Comparison of ENCODE assay signal across 17 cellular contexts in the genomic region with DNA sequence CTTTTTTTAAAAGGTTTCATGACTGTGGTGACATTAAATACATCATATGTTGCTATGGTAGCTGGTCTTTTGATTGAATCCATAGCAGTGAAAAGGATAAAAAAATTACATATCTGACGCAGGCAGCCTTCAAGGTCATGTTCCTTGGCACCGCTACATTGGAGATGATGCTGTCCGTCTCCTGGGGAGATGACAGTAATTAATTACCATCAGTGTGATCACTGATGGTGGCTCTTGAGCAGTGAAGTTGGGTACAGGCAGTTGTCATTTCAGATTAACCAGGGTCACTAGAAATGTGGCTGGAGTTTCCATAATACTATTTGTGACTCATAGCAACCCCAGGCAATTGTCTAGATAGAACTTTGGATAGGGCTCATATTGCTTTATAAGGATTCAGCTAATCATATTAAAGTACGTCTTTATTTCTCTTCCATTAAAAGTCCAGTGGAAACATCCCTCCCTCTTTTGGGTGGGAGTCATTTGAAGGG.
DNase-seq lines count a peak whose midpoint lies in the region; ATAC-seq and TF ChIP-seq lines count a peak whose summit lies in the region.
"Had no signal": no experiment of that assay in that cellular context is flagged by ENCODE, and none has a peak within 500 bp of the region (broad histone marks: within the 10 kb centered on the region; RNA-seq: fewer than 3 reads in every experiment).

No MANE protein-coding gene starts in this region.

- no peak overlapping the region for H2BK120ac ChIP-seq in neuronal stem cell (ENCODE audit: low read depth, low read length)

- CTCF ChIA-PET in HCT116 (lab: Charles Lee), result interaction anchor here (0.8 to 1.2 kb wide), 2 partner anchors 14 to 189 kb away, joined by 3 read pairs; no protein-coding TSS in a partner anchor

- RAD21 ChIA-PET in HCT116 (lab: Charles Lee; ENCODE audit: low non-redundant PET in 1 of 2, low total read pairs in 2 of 2, uncharacterized antibody in 2 of 2, unreplicated experiment in 2 of 2), result no interaction called here

- no peak overlapping the region for H2BK12ac ChIP-seq in neuronal stem cell (ENCODE audit: low read length)

- H3K9ac ChIP-seq in HCT116 (ENCODE audit: low read length) (peak overlapping the region; percentile 19), adipocyte (ENCODE audit: low read length) (no peak overlapping the region), neuronal stem cell (ENCODE audit: low read depth, low read length, poor library complexity) (no peak overlapping the region)
- H3K9ac ChIP-seq: BLaER1 treated with 17β-estradiol and CSF1 and Interleukin-3, amounts not matched to agents 10 nM and 100 nM had no signal

- no peak overlapping the region for H2BK15ac ChIP-seq in neuronal stem cell (ENCODE audit: low read length)

- no peak overlapping the region for H3K4ac ChIP-seq in neuronal stem cell (ENCODE audit: low read length)

- no peaks in the 10 kb centered on the region for H3K36me3 Mint-ChIP-seq in activated naive CD4-positive, alpha-beta T cell treated with anti-CD3 and anti-CD28 coated beads, Interleukin-2, amount 50 U/mL, for 72 hours
- H3K36me3 Mint-ChIP-seq: activated naive CD4-positive, alpha-beta T cell treated with anti-CD3 and anti-CD28 coated beads, Interleukin-2, amount 10 ng/mL, durations not matched to agents 7 days and 5 days; IgD-negative memory B cell had no signal

- H3K27ac ChIP-seq in HCT116 (ENCODE audit: low read depth, low read length), result peak overlapping the region; percentile 71
- H3K27ac ChIP-seq in cardiac muscle cell, result peak overlapping the region; percentile 74
- no peak overlapping the region for H3K27ac ChIP-seq in neuronal stem cell (replicated peaks; ENCODE audit: low read length)
- H3K27ac ChIP-seq: BLaER1 treated with 17β-estradiol and CSF1 and Interleukin-3, amounts not matched to agents 10 nM and 100 nM; SJSA1 had no signal

- no peaks in the 10 kb centered on the region for H3K36me3 ChIP-seq in HCT116 (ENCODE audit: control insufficient read depth in 1 of 2, insufficient read depth in 2 of 2, low read length in 2 of 2)
- no peaks in the 10 kb centered on the region for H3K36me3 ChIP-seq in adipocyte (ENCODE audit: control insufficient read depth, insufficient read depth, low read length, severe bottlenecking)
- H3K36me3 ChIP-seq in cardiac muscle cell, result no peaks in the 10 kb centered on the region
- H3K36me3 ChIP-seq in neuronal stem cell (replicated peaks in 1 of 2; ENCODE audit: control insufficient read depth in 2 of 2, insufficient read depth in 2 of 2, low read length in 2 of 2), result no peaks in the 10 kb centered on the region
- H3K36me3 ChIP-seq: BLaER1 treated with 17β-estradiol and CSF1 and Interleukin-3, amounts not matched to agents 10 nM and 100 nM; sigmoid colon; SJSA1 had no signal

- H3K23ac ChIP-seq in neuronal stem cell (ENCODE audit: low read depth, low read length, poor library complexity), result no peak overlapping the region

- TF ChIP-seq POLR2A in HCT116 (IDR thresholded peaks at IDR 0.05; ENCODE audit: borderline replicate concordance, extremely low read depth, insufficient read depth, insufficient read length), result no peak

- no peak for TF ChIP-seq RAD21 in HCT116 (IDR thresholded peaks at IDR 0.05; ENCODE audit: low read depth)

- H3K27me3 ChIP-seq in HCT116 (ENCODE audit: insufficient read depth, low read length) (no peaks in the 10 kb centered on the region), adipocyte (replicated peaks; ENCODE audit: control insufficient read depth, insufficient read depth, low read length) (no peaks in the 10 kb centered on the region), cardiac muscle cell (no peaks in the 10 kb centered on the region), neuronal stem cell (ENCODE audit: control insufficient read depth in 3 of 3, insufficient read depth in 3 of 3, low read depth in 1 of 3, low read length in 3 of 3) (no peaks in the 10 kb centered on the region)
- H3K27me3 ChIP-seq: BLaER1 treated with 17β-estradiol and CSF1 and Interleukin-3, amounts not matched to agents 10 nM and 100 nM; sigmoid colon; SJSA1 had no signal

- no peak overlapping the region for H3K14ac ChIP-seq in neuronal stem cell (ENCODE audit: low read length)

- H3K4me2 ChIP-seq in HCT116 (ENCODE audit: low read length) (peak overlapping the region; percentile 58), neuronal stem cell (ENCODE audit: insufficient read depth, low read length, poor library complexity, severe bottlenecking) (no peak overlapping the region)
- H3K4me2 ChIP-seq: BLaER1 treated with 17β-estradiol and CSF1 and Interleukin-3, amounts not matched to agents 10 nM and 100 nM had no signal

- TSS peak; percentile 99 for BruUV-seq in HCT116 (replicated peaks; lab: Mats Ljungman, UMichigan)

- peak; percentile 57 for ATAC-seq in HCT116
- ATAC-seq in omental fat pad (ENCODE audit: low FRiP score), result peak; percentile 20
- no peak for ATAC-seq in activated naive CD4-positive, alpha-beta T cell treated with anti-CD3 and anti-CD28 coated beads, Interleukin-2, amount 50 U/mL, for 72 hours

- H4K20me1 ChIP-seq in HCT116 (ENCODE audit: insufficient read depth), result no peaks in the 10 kb centered on the region
- H4K20me1 ChIP-seq: BLaER1 treated with 17β-estradiol and CSF1 and Interleukin-3, amounts not matched to agents 10 nM and 100 nM had no signal

- H2AFZ ChIP-seq in HCT116 (ENCODE audit: low read depth, low read length, poor library complexity, severe bottlenecking) (no peak overlapping the region), neuronal stem cell (ENCODE audit: low read length) (no peak overlapping the region)

- H3K27ac Mint-ChIP-seq in activated naive CD4-positive, alpha-beta T cell treated with anti-CD3 and anti-CD28 coated beads, Interleukin-2, amount 50 U/mL, for 72 hours, result no peak overlapping the region
- H3K27ac Mint-ChIP-seq: activated naive CD4-positive, alpha-beta T cell treated with anti-CD3 and anti-CD28 coated beads, Interleukin-2, amount 10 ng/mL, durations not matched to agents 7 days and 5 days; dendritic cell treated with granulocyte-macrophage colony-stimulating factor and Interleukin-4, amounts not matched to agents 40 ng/mL and 50 ng/mL, for 4 days; IgD-negative memory B cell; stimulated activated naive CD8-positive, alpha-beta T cell treated with anti-CD3 and anti-CD28 coated beads, Interleukin-15, Interleukin-2, amounts not matched to agents 100 ng/mL and 50 ng/mL, for 24 hours had no signal

- H3K18ac ChIP-seq in neuronal stem cell (ENCODE audit: low read length), result no peak overlapping the region

- no peak overlapping the region for H4K8ac ChIP-seq in neuronal stem cell (ENCODE audit: low read depth, low read length)

- no peaks in the 10 kb centered on the region for H3K79me1 ChIP-seq in neuronal stem cell (ENCODE audit: low read depth, low read length)

- TF ChIP-seq CTCF in HCT116 (IDR thresholded peaks at IDR 0.05 in 2 of 3, conservative IDR thresholded peaks at IDR 0.05 in 1 of 3; ENCODE audit: borderline replicate concordance in 1 of 3, insufficient read depth in 1 of 3, low read depth in 2 of 3, low read length in 2 of 3), result no peak
- TF ChIP-seq CTCF in cardiac muscle cell (IDR thresholded peaks at IDR 0.05; ENCODE audit: low read depth, low read length), result no peak
- TF ChIP-seq CTCF in omental fat pad (IDR thresholded peaks at IDR 0.05), result no peak

- POLR2A ChIA-PET in HCT116 (lab: Charles Lee), result interaction anchor here (0.8 to 1.3 kb wide), 4 partner anchors 14 to 45 kb away, joined by 3 to 5 read pairs (median 3); no protein-coding TSS in a partner anchor

- WGBS in neuronal stem cell (ENCODE audit: extremely low coverage in 2 of 2, insufficient read length in 2 of 2, insufficient replicate concordance in 1 of 2), 2 donors, result no CpG with 5 or more reads among the region's 4 CpGs

- H3K9me2 ChIP-seq in HCT116 (ENCODE audit: insufficient read depth), result no peaks in the 10 kb centered on the region

- H2AK5ac ChIP-seq in neuronal stem cell (ENCODE audit: low read depth, low read length), result no peak overlapping the region

- no peak overlapping the region for H3K4me3 ChIP-seq in HCT116 (replicated peaks in 1 of 2; ENCODE audit: low read depth in 1 of 2, low read length in 2 of 2)
- no peak overlapping the region for H3K4me3 ChIP-seq in adipocyte (ENCODE audit: low read length)
- no peak overlapping the region for H3K4me3 ChIP-seq in cardiac muscle cell
- no peak overlapping the region for H3K4me3 ChIP-seq in neuronal stem cell (ENCODE audit: low read length in 2 of 2)
- H3K4me3 ChIP-seq: BLaER1 treated with 17β-estradiol and CSF1 and Interleukin-3, amounts not matched to agents 10 nM and 100 nM; sigmoid colon; SJSA1 had no signal

- DNase-seq in HCT116 (ENCODE audit: low read depth, low spot score), result no peak
- peak; percentile 58 for DNase-seq in adipocyte (ENCODE audit: low read depth)
- no peak for DNase-seq in cardiac muscle cell (ENCODE audit: low read depth in 1 of 2, low spot score in 1 of 2)
- DNase-seq in omental fat pad (ENCODE audit: low spot score), result no peak
- no peak for DNase-seq in neuronal stem cell (ENCODE audit: low spot score)
- DNase-seq in NCI-H2107 treated with DMSO at 0.1 percent for 48 hours (lab: John Stamatoyannopoulos, UW; ENCODE audit: unreplicated experiment), result no peak
- DNase-seq in activated naive CD4-positive, alpha-beta T cell treated with anti-CD3 and anti-CD28 coated beads, Interleukin-2, amount 50 U/mL, for 72 hours (ENCODE audit: low spot score in 2 of 2), result no peak
- DNase-seq in activated effector memory CD4-positive, alpha-beta T cell treated with Interleukin-2 at 50 U/mL for 16 hours, result no peak
- DNase-seq: activated naive CD4-positive, alpha-beta T cell treated with anti-CD3 and anti-CD28 coated beads, Interleukin-2, amount 10 ng/mL, durations not matched to agents 7 days and 5 days; NCI-H1436 treated with DMSO at 0.1 percent for 48 hours; NCI-H748 treated with DMSO at 0.1 percent for 48 hours; sigmoid colon had no signal

- no peak overlapping the region for H4K91ac ChIP-seq in neuronal stem cell (ENCODE audit: low read depth, low read length, poor library complexity)

- H3K9me3 ChIP-seq in HCT116 (ENCODE audit: control insufficient read depth in 1 of 2, insufficient read depth in 1 of 2, low read depth in 1 of 2, low read length in 2 of 2) (no peaks in the 10 kb centered on the region), adipocyte (ENCODE audit: control insufficient read depth, low read length) (no peaks in the 10 kb centered on the region), cardiac muscle cell (ENCODE audit: low read depth) (no peaks in the 10 kb centered on the region), neuronal stem cell (replicated peaks in 1 of 2; ENCODE audit: control insufficient read depth in 2 of 2, insufficient read depth in 1 of 2, low read depth in 1 of 2, low read length in 2 of 2) (no peaks in the 10 kb centered on the region)
- H3K9me3 ChIP-seq: BLaER1 treated with 17β-estradiol and CSF1 and Interleukin-3, amounts not matched to agents 10 nM and 100 nM; sigmoid colon; SJSA1 had no signal

- H3K9me3 Mint-ChIP-seq in activated naive CD4-positive, alpha-beta T cell treated with anti-CD3 and anti-CD28 coated beads, Interleukin-2, amount 50 U/mL, for 72 hours, result no peaks in the 10 kb centered on the region
- H3K9me3 Mint-ChIP-seq: activated naive CD4-positive, alpha-beta T cell treated with anti-CD3 and anti-CD28 coated beads, Interleukin-2, amount 10 ng/mL, durations not matched to agents 7 days and 5 days; dendritic cell treated with granulocyte-macrophage colony-stimulating factor and Interleukin-4, amounts not matched to agents 40 ng/mL and 50 ng/mL, for 4 days; stimulated activated naive CD8-positive, alpha-beta T cell treated with anti-CD3 and anti-CD28 coated beads, Interleukin-15, Interleukin-2, amounts not matched to agents 100 ng/mL and 50 ng/mL, for 24 hours had no signal

- H3K4me1 ChIP-seq in HCT116 (ENCODE audit: control insufficient read depth in 1 of 2, insufficient read depth in 2 of 2, low read length in 2 of 2) (peaks cover 27 to 28% of the 10 kb centered on the region in 2 experiments), adipocyte (ENCODE audit: control insufficient read depth, insufficient read depth, low read length) (no peaks in the 10 kb centered on the region), cardiac muscle cell (ENCODE audit: low read depth) (peaks cover 20% of the 10 kb centered on the region), neuronal stem cell (ENCODE audit: control insufficient read depth in 2 of 2, insufficient read depth in 1 of 2, low read depth in 1 of 2, low read length in 2 of 2) (no peaks in the 10 kb centered on the region)
- H3K4me1 ChIP-seq: BLaER1 treated with 17β-estradiol and CSF1 and Interleukin-3, amounts not matched to agents 10 nM and 100 nM; sigmoid colon had no signal

- intact Hi-C loops in HCT116 (cut with micrococcal nuclease), result no loop called here

- no peaks in the 10 kb centered on the region for H3K79me2 ChIP-seq in HCT116 (ENCODE audit: insufficient read depth, low read length)

- no peak overlapping the region for H2BK5ac ChIP-seq in neuronal stem cell (ENCODE audit: low read length)

Comparison
In these comparisons a context has a peak if more than half of its experiments do, and no peak if none do; other contexts are left out.
1. ATAC-seq: peak in HCT116 (single experiment) and omental fat pad (single experiment); none in activated naive CD4-positive, alpha-beta T cell treated with anti-CD3 and anti-CD28 coated beads, Interleukin-2, amount 50 U/mL, for 72 hours (0 of 2).